1 cellular context compared by ENCODE assay signal in the genomic region with DNA sequence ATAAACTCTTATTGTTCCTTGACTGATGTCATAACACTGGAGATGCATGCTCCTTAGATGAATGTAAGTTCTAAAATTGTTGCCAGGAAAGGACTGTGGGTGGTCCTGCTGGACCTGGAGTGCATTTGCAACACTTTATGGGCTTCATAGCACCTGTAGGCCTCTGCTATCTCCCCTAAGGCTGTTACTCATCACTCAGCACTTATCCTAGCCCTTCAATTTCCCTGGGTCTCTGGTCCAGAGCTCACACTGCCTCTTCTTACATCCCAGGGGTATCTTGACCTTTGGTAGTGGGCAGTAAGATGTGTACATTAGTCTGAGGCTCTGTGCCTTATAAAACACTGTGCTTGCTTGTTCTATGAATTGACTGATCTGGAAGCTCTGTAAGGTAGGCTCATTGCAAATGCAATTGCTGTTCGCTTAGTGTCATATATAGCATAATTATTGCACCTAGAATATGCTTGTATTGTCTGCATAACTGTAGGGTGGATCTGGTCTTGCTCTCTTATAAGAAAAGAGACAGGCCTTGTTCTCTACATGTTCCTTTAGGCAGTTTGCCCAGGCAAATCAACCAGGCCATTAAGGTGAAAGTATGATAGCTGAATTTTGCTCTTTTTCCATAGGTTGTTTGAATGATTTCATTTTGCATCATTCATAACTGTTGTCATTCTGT.
TF ChIP-seq lines count a peak whose summit lies in the region.

No MANE protein-coding gene starts in this region.

TF ChIP-seq in H1, 55 proteins besides CTCF, POLR2A, EP300 and RAD21:
- TF ChIP-seq TAF1 (IDR thresholded peaks at IDR 0.05; ENCODE audit: low read depth, low read length), result no peak
- TF ChIP-seq, protein P1, sequence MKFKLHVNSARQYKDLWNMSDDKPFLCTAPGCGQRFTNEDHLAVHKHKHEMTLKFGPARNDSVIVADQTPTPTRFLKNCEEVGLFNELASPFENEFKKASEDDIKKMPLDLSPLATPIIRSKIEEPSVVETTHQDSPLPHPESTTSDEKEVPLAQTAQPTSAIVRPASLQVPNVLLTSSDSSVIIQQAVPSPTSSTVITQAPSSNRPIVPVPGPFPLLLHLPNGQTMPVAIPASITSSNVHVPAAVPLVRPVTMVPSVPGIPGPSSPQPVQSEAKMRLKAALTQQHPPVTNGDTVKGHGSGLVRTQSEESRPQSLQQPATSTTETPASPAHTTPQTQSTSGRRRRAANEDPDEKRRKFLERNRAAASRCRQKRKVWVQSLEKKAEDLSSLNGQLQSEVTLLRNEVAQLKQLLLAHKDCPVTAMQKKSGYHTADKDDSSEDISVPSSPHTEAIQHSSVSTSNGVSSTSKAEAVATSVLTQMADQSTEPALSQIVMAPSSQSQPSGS (IDR thresholded peaks at IDR 0.05; ENCODE audit: low read length), result no peak
- TF ChIP-seq NANOG (IDR thresholded peaks at IDR 0.05; ENCODE audit: insufficient read depth, low read depth, low read length, poor library complexity, severe bottlenecking), result no peak
- no peak for TF ChIP-seq SRF (IDR thresholded peaks at IDR 0.05; ENCODE audit: low read depth, low read length)
- TF ChIP-seq MAFK (IDR thresholded peaks at IDR 0.05; ENCODE audit: low read depth, low read length), result no peak
- TF ChIP-seq KDM4A (IDR thresholded peaks at IDR 0.05; ENCODE audit: low read depth, low read length, severe bottlenecking), result no peak
- no peak for TF ChIP-seq HDAC6 (IDR thresholded peaks at IDR 0.05; ENCODE audit: low read depth, low read length)
- no peak for TF ChIP-seq E2F6 (IDR thresholded peaks at IDR 0.05)
- TF ChIP-seq GTF2F1 (IDR thresholded peaks at IDR 0.05; ENCODE audit: borderline replicate concordance, low read depth, low read length), result no peak
- no peak for TF ChIP-seq KDM1A (IDR thresholded peaks at IDR 0.05; ENCODE audit: borderline replicate concordance, low read length)
- TF ChIP-seq SIX5 (IDR thresholded peaks at IDR 0.05; ENCODE audit: low read depth, low read length), result no peak
- no peak for TF ChIP-seq SIRT6 (IDR thresholded peaks at IDR 0.05; ENCODE audit: low read length)
TF ChIP-seq in H1: peak in this region for 0.
